ENCODE assay signal across 4 cellular contexts in the genomic region with DNA sequence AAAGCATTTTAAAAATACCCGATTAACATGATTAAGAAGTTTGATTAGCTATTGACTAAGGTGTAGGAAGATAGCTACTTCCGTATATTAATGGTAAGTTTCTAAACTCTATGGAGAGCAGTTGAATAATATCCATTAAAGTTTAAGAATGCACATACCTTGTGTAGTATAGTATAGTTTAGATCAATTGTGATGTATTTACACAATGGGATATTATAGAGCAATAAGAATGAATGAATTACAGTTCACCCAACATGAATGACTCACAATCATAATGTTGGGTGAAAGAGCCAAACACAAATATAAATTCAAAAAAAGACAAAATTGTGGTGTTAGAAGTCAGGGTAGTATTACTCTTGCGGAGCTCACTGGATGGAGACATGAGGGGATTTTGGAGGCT. TPM values are rescaled to one million over a fixed set of nuclear protein-coding genes. Genes with fewer than 3 reads are reported as not detected.
DNase-seq lines count a peak whose midpoint lies in the region; ATAC-seq, FAIRE-seq and TF ChIP-seq lines count a peak whose summit lies in the region.
"Not testable (repeated sequence)": the region's sequence is repeated elsewhere in the genome, so short reads cannot be mapped to it uniquely, and the experiment has no call there.

No MANE protein-coding gene starts in this region.

- H3K27ac ChIP-seq in PC-3 (ENCODE audit: low read length); HepG2 (ENCODE audit: extremely low read length, insufficient read depth, low read length): not testable (repeated sequence)

- H3K9ac ChIP-seq in PC-3 (ENCODE audit: low read length); HepG2 (ENCODE audit: insufficient read depth, low read depth, low read length): not testable (repeated sequence)

- not testable (repeated sequence) for H2AFZ ChIP-seq in PC-3 (ENCODE audit: low read length); HepG2 (ENCODE audit: low read length)

- H3K4me3 ChIP-seq in PC-3 (ENCODE audit: low read length); HepG2 (replicated peaks in 1 of 3; ENCODE audit: insufficient read depth in 1 of 3, low read depth in 2 of 3, low read length in 3 of 3): not testable (repeated sequence)

- not testable (repeated sequence) for H3K9me3 ChIP-seq in PC-3 (ENCODE audit: low read length)
- H3K9me3 ChIP-seq in HepG2 (ENCODE audit: low read length): peaks cover 10% of the 10 kb centered on the region; the same call in 1 of the 2 replicates

- BruUV-seq in PC-3 (replicated peaks; lab: Mats Ljungman, UMichigan); HepG2 (replicated peaks; lab: Mats Ljungman, UMichigan): not testable (repeated sequence)

- TF ChIP-seq CTCF in PC-3 (conservative IDR thresholded peaks at IDR 0.05; ENCODE audit: low read depth, low read length); HepG2 (CRISPR knock-in tag; IDR thresholded peaks at IDR 0.05): not testable (repeated sequence)

- peak; percentile 77 for ATAC-seq in PC-3
- ATAC-seq in HepG2: not testable (repeated sequence)

- TF ChIP-seq RAD21 in HepG2 (CRISPR knock-in tag; IDR thresholded peaks at IDR 0.05): not testable (repeated sequence)

- not testable (repeated sequence) for H3K4me1 ChIP-seq in PC-3 (ENCODE audit: insufficient read depth, low read length); HepG2 (ENCODE audit: insufficient read depth, low read length)

- FAIRE-seq in GM12892 (lab: Jason Lieb, UNC): peak; percentile 83
- FAIRE-seq in colon (lab: Jason Lieb, UNC): peak; percentile 58
- FAIRE-seq in HepG2 (lab: Jason Lieb, UNC): peak; percentile 61

- CTCF ChIA-PET in PC-3 (lab: Charles Lee); HepG2 (lab: Yijun Ruan, JAX; ENCODE audit: low intra/inter-chr PET ratio, low total read pairs): not testable (repeated sequence)

- POLR2A ChIA-PET in PC-3 (lab: Charles Lee; ENCODE audit: unreplicated experiment); HepG2 (lab: Yijun Ruan, JAX): not testable (repeated sequence)

- not testable (repeated sequence) for H3F3A ChIP-seq in PC-3 (ENCODE audit: low read length, unreplicated experiment)

- not testable (repeated sequence) for DNase-seq in GM12892 (ENCODE audit: insufficient read length); PC-3; HepG2 (ENCODE audit: low spot score)

- H3K27me3 ChIP-seq in PC-3 (ENCODE audit: low read length); HepG2 (ENCODE audit: control insufficient read depth in 1 of 2, insufficient read depth in 2 of 2, low read length in 2 of 2): not testable (repeated sequence)

- TF ChIP-seq POLR2A in GM12892 (IDR thresholded peaks at IDR 0.05; ENCODE audit: low read depth, low read length); HepG2 (IDR thresholded peaks at IDR 0.05; ENCODE audit: insufficient read depth in 1 of 2, low read depth in 2 of 2, low read length in 2 of 2): not testable (repeated sequence)

- intact Hi-C loops in PC-3 (cut with micrococcal nuclease); HepG2 (cut with micrococcal nuclease; ENCODE audit: unreplicated experiment): not testable (repeated sequence)

- 97% methylated on average over 3 of the region's 3 CpGs for WGBS in HepG2 (ENCODE audit: low lambda C conversion rate)

- H3K9me2 ChIP-seq in PC-3 (replicated peaks; ENCODE audit: low read length): not testable (repeated sequence)

- H3K4me2 ChIP-seq in PC-3 (ENCODE audit: low read length); HepG2 (ENCODE audit: low read depth, low read length): not testable (repeated sequence)

- in situ Hi-C loops in HepG2 (cut with HindIII; ENCODE audit: extremely low pct_ligation_motif_present, low pct_unique_long_range_greater_than_20kb): not testable (repeated sequence)

- H4K20me1 ChIP-seq in PC-3 (ENCODE audit: low read length); HepG2 (ENCODE audit: insufficient read depth, low read length): not testable (repeated sequence)

- not testable (repeated sequence) for H3K79me2 ChIP-seq in PC-3 (ENCODE audit: low read length); HepG2 (ENCODE audit: insufficient read depth, low read length)

- TF ChIP-seq EP300 in HepG2 (IDR thresholded peaks at IDR 0.05; ENCODE audit: low read depth in 2 of 2, low read length in 2 of 2); HepG2 (CRISPR knock-in tag; IDR thresholded peaks at IDR 0.05; ENCODE audit: borderline replicate concordance): not testable (repeated sequence)

- not testable (repeated sequence) for H3K36me3 ChIP-seq in PC-3 (ENCODE audit: low read depth, low read length); HepG2 (replicated peaks in 1 of 2; ENCODE audit: control insufficient read depth in 1 of 2, insufficient read depth in 2 of 2, low read length in 2 of 2)

RNA-seq across cellular contexts. Expression of a gene that starts 24.4 kb away (rescaled TPM):
- polyA plus RNA-seq in GM12892 (2012; ENCODE audit: missing spikeins): 12.8 TPM
- total RNA-seq in PC-3 (2014; rRNA removed): 7.6 and 9.4 TPM in 2 replicates
- total RNA-seq in HepG2 (2016; rRNA removed; fragmentation: Illumina TruSeq; extraction: Trizol): 13.9 and 17.3 TPM in 2 replicates
- 5.4 and 6.2 TPM in 2 replicates for total RNA-seq in HepG2 (2016; cell fraction: cytosol; rRNA removed; fragmentation: Illumina TruSeq; extraction: Trizol; ENCODE audit: low read depth)
- 13.3 and 17.0 TPM in 2 replicates for total RNA-seq in HepG2 (2016; cell fraction: insoluble cytoplasmic fraction; rRNA removed; fragmentation: Illumina TruSeq; extraction: Trizol)
- 19.7 TPM in 2 replicates for total RNA-seq in HepG2 (2016; cell fraction: membrane; rRNA removed; fragmentation: Illumina TruSeq; extraction: Trizol)
- 14.2 and 17.7 TPM in 2 replicates for total RNA-seq in HepG2 (2016; cell fraction: nucleus; rRNA removed; fragmentation: Illumina TruSeq; extraction: Trizol)
- 15.3 and 16.5 TPM in 2 replicates for polyA plus RNA-seq in HepG2 (2011; rRNA removed)
- 10.3 and 13.2 TPM in 2 replicates for polyA plus RNA-seq in HepG2 (2011; cell fraction: cytosol; rRNA removed)
- polyA plus RNA-seq in HepG2 (2011; cell fraction: nucleus; rRNA removed): 2.8 and 3.2 TPM in 2 replicates
- polyA plus RNA-seq in HepG2 (2012): 17.6 and 18.4 TPM in 2 replicates
- 16.0 and 21.6 TPM in 2 replicates for polyA plus RNA-seq in HepG2 (2016; cell fraction: cytosol; fragmentation: Illumina TruSeq; extraction: Trizol; ENCODE audit: low read depth)
- polyA plus RNA-seq in HepG2 (2016; cell fraction: insoluble cytoplasmic fraction; fragmentation: Illumina TruSeq; extraction: Trizol; ENCODE audit: low read depth): 20.1 and 20.8 TPM in 2 replicates
- polyA plus RNA-seq in HepG2 (2016; cell fraction: membrane; fragmentation: Illumina TruSeq; extraction: Trizol; ENCODE audit: low read depth): 25.0 and 28.2 TPM in 2 replicates
- polyA plus RNA-seq in HepG2 (2016; cell fraction: nucleus; fragmentation: Illumina TruSeq; extraction: Trizol; ENCODE audit: insufficient read depth, low read depth): 26.0 and 26.9 TPM in 2 replicates
- 33.7 and 39.5 TPM in 2 replicates for polyA minus RNA-seq in HepG2 (2011; rRNA and poly(A)+ RNA removed; ENCODE audit: low replicate concordance)
- 14.4 and 18.4 TPM in 2 replicates for polyA minus RNA-seq in HepG2 (2011; cell fraction: cytosol; rRNA and poly(A)+ RNA removed)
- polyA minus RNA-seq in HepG2 (2011; cell fraction: nucleus; rRNA and poly(A)+ RNA removed): 5.7 and 9.1 TPM in 2 replicates
